Comparison of ENCODE assay signal across 1 cellular context in genomic region chr9:129557192-129558036, GRCh38.
TF ChIP-seq lines count a peak whose summit lies in the region.

No MANE protein-coding gene starts in this region.

TF ChIP-seq in HepG2, 621 proteins besides CTCF, POLR2A, EP300 and RAD21 (continued from another document and continues in another):
- TF ChIP-seq CSRNP2 (CRISPR knock-in tag; conservative IDR thresholded peaks at IDR 0.05; ENCODE audit: low read depth) (no peak), HNF1B (CRISPR knock-in tag; IDR thresholded peaks at IDR 0.05) (peak; percentile 98), MIXL1 (CRISPR knock-in tag; IDR thresholded peaks at IDR 0.05) (peak; percentile 85), JUN (CRISPR knock-in tag; IDR thresholded peaks at IDR 0.05) (peak; percentile 12; the same call in 1 of the 2 replicates), HOXA3 (CRISPR knock-in tag; IDR thresholded peaks at IDR 0.05) (peak; percentile 93; the same call in 1 of the 2 replicates), PATZ1 (CRISPR knock-in tag; IDR thresholded peaks at IDR 0.05) (peak; percentile 100), NFE2L1 (CRISPR knock-in tag; IDR thresholded peaks at IDR 0.05; ENCODE audit: borderline replicate concordance) (no peak), ZNF335 (CRISPR knock-in tag; IDR thresholded peaks at IDR 0.05) (peak; percentile 75), HOXD1 (CRISPR knock-in tag; IDR thresholded peaks at IDR 0.05) (0 out of 2 replicates have a peak, but pooled peaks have one; percentile 30), EHMT2 (IDR thresholded peaks at IDR 0.05; ENCODE audit: borderline replicate concordance, low read depth, low read length) (no peak), IRX3 (CRISPR knock-in tag; IDR thresholded peaks at IDR 0.05; ENCODE audit: borderline replicate concordance, low read depth) (peak; percentile 53; the same call in 1 of the 2 replicates), ZNF275 (CRISPR knock-in tag; IDR thresholded peaks at IDR 0.05; ENCODE audit: borderline replicate concordance) (peak; percentile 50; the same call in 1 of the 2 replicates), ZMYM3 (CRISPR knock-in tag; IDR thresholded peaks at IDR 0.05) (peak; percentile 92), ZNF251 (CRISPR knock-in tag; IDR thresholded peaks at IDR 0.05) (no peak), SRSF9 (IDR thresholded peaks at IDR 0.05; ENCODE audit: borderline replicate concordance, insufficient read depth, low read depth, low read length, poor library complexity, severe bottlenecking) (no peak), GTF3A (CRISPR knock-in tag; conservative IDR thresholded peaks at IDR 0.05) (no peak), NR2F2 (IDR thresholded peaks at IDR 0.05; ENCODE audit: borderline replicate concordance, low read depth) (no peak), DR1 (CRISPR knock-in tag; IDR thresholded peaks at IDR 0.05) (peak; percentile 70), MLXIP (CRISPR knock-in tag; IDR thresholded peaks at IDR 0.05; ENCODE audit: borderline replicate concordance) (0 out of 2 replicates have a peak, but pooled peaks have one; percentile 10), MNT (IDR thresholded peaks at IDR 0.05) (no peak), E2F2 (CRISPR knock-in tag; IDR thresholded peaks at IDR 0.05; ENCODE audit: borderline replicate concordance) (no peak), KLF16 (CRISPR knock-in tag; IDR thresholded peaks at IDR 0.05) (peak in 1 of 2 experiments; percentile 93; a peak in 2 of 4 replicates), TAF15 (IDR thresholded peaks at IDR 0.05; ENCODE audit: low read depth, low read length, poor library complexity, severe bottlenecking) (peak; percentile 35), ZMYM2 (CRISPR knock-in tag; IDR thresholded peaks at IDR 0.05) (peak; percentile 53; the same call in 1 of the 2 replicates), TBP (CRISPR knock-in tag; IDR thresholded peaks at IDR 0.05) (no peak), MBD4 (IDR thresholded peaks at IDR 0.05; ENCODE audit: borderline replicate concordance, low read length) (no peak), ZBED4 (CRISPR knock-in tag; IDR thresholded peaks at IDR 0.05; ENCODE audit: borderline replicate concordance) (peak; percentile 99), MEIS1 (CRISPR knock-in tag; IDR thresholded peaks at IDR 0.05; ENCODE audit: borderline replicate concordance) (peak; percentile 81; the same call in 1 of the 2 replicates), ZNF430 (CRISPR knock-in tag; IDR thresholded peaks at IDR 0.05) (peak; percentile 71), ZSCAN29 (CRISPR knock-in tag; conservative IDR thresholded peaks at IDR 0.05) (peak; percentile 69; the same call in 1 of the 2 replicates), CBFB (CRISPR knock-in tag; IDR thresholded peaks at IDR 0.05) (peak; percentile 91), GATAD2A (CRISPR knock-in tag; IDR thresholded peaks at IDR 0.05) (peak; percentile 98), ZNF879 (CRISPR knock-in tag; IDR thresholded peaks at IDR 0.05) (peak; percentile 81; the same call in 1 of the 2 replicates), RBM39 (IDR thresholded peaks at IDR 0.05; ENCODE audit: low read depth, low read length, poor library complexity, severe bottlenecking) (peak; percentile 92), SALL2 (CRISPR knock-in tag; IDR thresholded peaks at IDR 0.05) (no peak), CEBPZ (IDR thresholded peaks at IDR 0.05; ENCODE audit: low read length) (no peak), DMAP1 (CRISPR knock-in tag; IDR thresholded peaks at IDR 0.05) (peak; percentile 91), ZNF354B (CRISPR knock-in tag; IDR thresholded peaks at IDR 0.05) (no peak), GZF1 (CRISPR knock-in tag; IDR thresholded peaks at IDR 0.05) (no peak)
